1 cellular context compared by ENCODE assay signal in the genomic region with DNA sequence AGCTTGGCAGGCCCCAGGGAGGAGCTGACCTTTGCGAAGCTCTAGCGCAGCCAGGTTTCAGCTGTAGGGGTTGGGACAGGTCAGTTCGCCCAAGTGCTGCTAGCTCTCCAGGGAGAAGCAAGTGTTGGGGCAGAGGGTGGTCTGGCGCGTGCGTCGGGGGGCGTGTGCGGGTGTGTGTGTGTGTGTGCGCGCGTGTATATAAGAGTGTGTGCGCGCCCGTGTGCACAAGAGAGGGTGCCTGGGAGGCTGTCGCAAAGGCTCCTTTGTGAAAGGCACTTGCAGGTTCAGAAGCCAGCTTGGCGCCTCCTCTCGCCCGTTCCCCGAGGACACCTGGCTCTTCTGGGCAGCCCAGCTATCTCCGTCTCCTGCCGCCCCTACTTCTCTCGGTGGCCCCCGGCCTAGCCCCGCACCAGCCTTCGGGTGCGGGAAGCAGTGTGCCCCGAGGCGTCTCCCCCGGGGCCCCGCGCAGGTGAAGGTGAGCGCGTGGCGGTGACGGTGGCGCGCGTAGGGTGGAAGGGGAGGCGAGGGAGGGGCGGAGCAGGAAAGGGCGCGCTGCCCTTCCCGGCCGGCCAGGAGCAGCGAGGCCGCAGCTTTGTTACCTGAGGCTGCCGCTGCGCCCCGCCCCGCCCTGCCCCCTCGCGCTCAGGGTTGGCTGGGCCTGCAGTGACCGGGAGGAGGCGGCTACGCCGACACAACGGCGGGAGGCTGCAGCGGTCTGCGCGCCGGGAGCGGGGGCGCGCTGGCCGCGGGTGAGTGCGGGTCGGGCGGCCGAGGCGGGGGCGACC.
TF ChIP-seq lines count a peak whose summit lies in the region.

FHDC1 (plus strand) TSS at position 663 of the 785 bp plus-strand sequence. CDS start 6,735 bp downstream, outside the sequence.

TF ChIP-seq in IMR-90, 13 proteins besides CTCF, POLR2A, EP300 and RAD21:
- TF ChIP-seq, protein P1, sequence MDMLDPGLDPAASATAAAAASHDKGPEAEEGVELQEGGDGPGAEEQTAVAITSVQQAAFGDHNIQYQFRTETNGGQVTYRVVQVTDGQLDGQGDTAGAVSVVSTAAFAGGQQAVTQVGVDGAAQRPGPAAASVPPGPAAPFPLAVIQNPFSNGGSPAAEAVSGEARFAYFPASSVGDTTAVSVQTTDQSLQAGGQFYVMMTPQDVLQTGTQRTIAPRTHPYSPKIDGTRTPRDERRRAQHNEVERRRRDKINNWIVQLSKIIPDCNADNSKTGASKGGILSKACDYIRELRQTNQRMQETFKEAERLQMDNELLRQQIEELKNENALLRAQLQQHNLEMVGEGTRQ (IDR thresholded peaks at IDR 0.05; ENCODE audit: low read depth, low read length) = no peak
- no peak for TF ChIP-seq MAFK (IDR thresholded peaks at IDR 0.05; ENCODE audit: low read depth, low read length)
- TF ChIP-seq SMC3 (IDR thresholded peaks at IDR 0.05; ENCODE audit: low read depth, low read length) = no peak
- TF ChIP-seq FOS (IDR thresholded peaks at IDR 0.05; ENCODE audit: low read depth, low read length) = no peak
- no peak for TF ChIP-seq BHLHE40 (IDR thresholded peaks at IDR 0.05; ENCODE audit: low read depth, low read length)
- TF ChIP-seq CHD1 (IDR thresholded peaks at IDR 0.05; ENCODE audit: low read depth, low read length) = no peak
